In the genomic region with DNA sequence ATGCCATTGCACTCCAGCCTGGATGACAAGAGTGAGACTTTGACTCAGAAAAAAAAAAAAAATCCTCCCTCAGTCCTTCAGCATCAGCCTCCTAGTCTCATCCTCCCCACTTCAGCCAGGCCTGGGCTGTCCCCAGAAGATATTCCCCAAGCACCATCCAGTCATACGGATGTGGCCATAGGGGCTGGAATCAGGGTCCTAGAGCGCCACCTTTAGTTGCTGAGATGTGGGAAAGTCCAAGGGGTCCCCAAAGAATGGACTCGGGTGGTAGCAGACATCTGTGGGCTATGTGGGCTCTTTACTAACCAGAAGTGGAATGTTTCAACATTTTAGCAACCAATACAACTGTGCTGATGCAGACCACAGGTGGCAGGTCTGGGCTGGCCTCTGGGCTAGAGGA, we compare ENCODE assay signal across 16 cellular contexts. TPM values are rescaled to one million over a fixed set of nuclear protein-coding genes. Genes with fewer than 3 reads are reported as not detected.
A peak's percentile ranks its signal among the peaks of the same experiment; 100 is the strongest.
DNase-seq lines count a peak whose midpoint lies in the region; ATAC-seq and TF ChIP-seq lines count a peak whose summit lies in the region.
"Had no signal": no experiment of that assay in that cellular context is flagged by ENCODE, and none has a peak within 500 bp of the region (broad histone marks: within the 10 kb centered on the region; RNA-seq: fewer than 3 reads in every experiment).

No MANE protein-coding gene starts in this region.

- H4K20me1 ChIP-seq in H9 (ENCODE audit: control insufficient read depth, insufficient read depth, insufficient read length) = no peaks in the 10 kb centered on the region

- no peak overlapping the region for H3K4me3 Mint-ChIP-seq in CD14-positive monocyte
- no peak overlapping the region for H3K4me3 Mint-ChIP-seq in H9
- H3K4me3 Mint-ChIP-seq: activated naive CD8-positive, alpha-beta T cell treated with anti-CD3 and anti-CD28 coated beads, Interleukin-2, amount 50 U/mL, for 24 hours had no signal

- no peak for TF ChIP-seq POLR2A in body of pancreas (IDR thresholded peaks at IDR 0.05)

- H3K36me3 Mint-ChIP-seq in CD14-positive monocyte = peaks cover 17 to 20% of the 10 kb centered on the region in 2 donors
- H3K36me3 Mint-ChIP-seq in H9 (ENCODE audit: insufficient read depth in 1 of 3, low read depth in 3 of 3) = no peaks in the 10 kb centered on the region

- no peak for DNase-seq in CD14-positive monocyte (ENCODE audit: low spot score)
- peak; percentile 53 for DNase-seq in H9
- DNase-seq in RWPE2 (ENCODE audit: low spot score) = no peak
- peak; percentile 54 for DNase-seq in iPS-NIHi7 (ENCODE audit: extremely low spot score)
- no peak for DNase-seq in dedifferentiated amniotic fluid mesenchymal stem cell (ENCODE audit: extremely low spot score)
- DNase-seq in putamen (ENCODE audit: low spot score) = no peak
- DNase-seq in body of pancreas = no peak
- no peak for DNase-seq in hypothalamus (lab: John Stamatoyannopoulos, UW)
- DNase-seq: activated CD8-positive, alpha-beta memory T cell treated with anti-CD3 and anti-CD28 coated beads for 24 hours; effector CD4-positive, alpha-beta T cell; esophagus squamous epithelium; NCI-H1694; NK-92 treated with Interleukin-12 subunit alpha and Interleukin-12 subunit beta, amount 100 ng/mL, for 24 hours had no signal

- H2BK12ac ChIP-seq in H9 (ENCODE audit: insufficient read length, low read depth, low read length) = no peak overlapping the region

- H3K9me3 ChIP-seq in H9 (ENCODE audit: control insufficient read depth, low read depth, low read length) = no peaks in the 10 kb centered on the region
- H3K9me3 ChIP-seq in RWPE2 (ENCODE audit: severe bottlenecking) = no peaks in the 10 kb centered on the region
- H3K9me3 ChIP-seq in body of pancreas = no peaks in the 10 kb centered on the region
- H3K9me3 ChIP-seq: esophagus squamous epithelium had no signal

- H3K27me3 Mint-ChIP-seq in CD14-positive monocyte (ENCODE audit: low read depth in 3 of 3) (peaks cover 0 to 5% (median 0%) of the 10 kb centered on the region in 3 donors), H9 (ENCODE audit: low read depth) (peaks cover 6% of the 10 kb centered on the region)
- H3K27me3 Mint-ChIP-seq: activated naive CD8-positive, alpha-beta T cell treated with anti-CD3 and anti-CD28 coated beads, Interleukin-2, amount 50 U/mL, for 24 hours had no signal

- no peak overlapping the region for H2BK15ac ChIP-seq in H9 (ENCODE audit: low read depth, low read length)

- no peak overlapping the region for H2BK5ac ChIP-seq in H9 (ENCODE audit: insufficient read length, low read length)

- H3K36me3 ChIP-seq in RWPE2 (ENCODE audit: low read depth) (no peaks in the 10 kb centered on the region), body of pancreas (replicated peaks in 1 of 2; ENCODE audit: insufficient read depth in 1 of 2, low read depth in 2 of 2) (no peaks in the 10 kb centered on the region)
- H3K36me3 ChIP-seq: esophagus squamous epithelium had no signal

- no peak overlapping the region for H2AK5ac ChIP-seq in H9 (ENCODE audit: insufficient read length, low read length)

- intact Hi-C loops in CD14-positive monocyte (cut with micrococcal nuclease) = loop anchor here in 1 of 2 donors (2.0 kb wide), 1 partner anchor 14 kb away; no protein-coding TSS in a partner anchor
- intact Hi-C loops in body of pancreas (cut with DNase I) = no loop called here

- no peak overlapping the region for H3K4me3 ChIP-seq in RWPE2 (ENCODE audit: severe bottlenecking)
- H3K4me3 ChIP-seq in body of pancreas = no peak overlapping the region
- H3K4me3 ChIP-seq: esophagus squamous epithelium had no signal

- H3K4me1 ChIP-seq in H9 (ENCODE audit: insufficient read depth, low read length) = peaks cover 2% of the 10 kb centered on the region; the same call in 1 of the 2 replicates
- H3K4me1 ChIP-seq in RWPE2 (ENCODE audit: insufficient read depth, poor library complexity, severe bottlenecking) = no peaks in the 10 kb centered on the region
- peaks cover 21% of the 10 kb centered on the region for H3K4me1 ChIP-seq in body of pancreas

- no peak overlapping the region for H3T11ph ChIP-seq in H9 (ENCODE audit: low read length)

- H3K14ac ChIP-seq in H9 (ENCODE audit: insufficient read depth, low read length) = no peak overlapping the region

- no peak overlapping the region for H3K9ac ChIP-seq in H9 (ENCODE audit: extremely low read depth, insufficient read length, low read length)

- H3K79me1 ChIP-seq in H9 (ENCODE audit: insufficient read depth, low read depth, low read length, poor library complexity, severe bottlenecking) = no peaks in the 10 kb centered on the region

- H4K5ac ChIP-seq in H9 (ENCODE audit: insufficient read length, low read depth, low read length) = no peak overlapping the region

- TF ChIP-seq CTCF in CD14-positive monocyte (IDR thresholded peaks at IDR 0.05) (no peak), H9 (conservative IDR thresholded peaks at IDR 0.05) (peak; percentile 60), RWPE2 (IDR thresholded peaks at IDR 0.05; ENCODE audit: poor library complexity, severe bottlenecking) (no peak), body of pancreas (IDR thresholded peaks at IDR 0.05) (no peak)

- H3K27ac Mint-ChIP-seq in CD14-positive monocyte (peak overlapping the region; percentile 55 to 98 (median 90)), H9 (no peak overlapping the region)
- H3K27ac Mint-ChIP-seq: activated naive CD8-positive, alpha-beta T cell treated with anti-CD3 and anti-CD28 coated beads, Interleukin-2, amount 50 U/mL, for 24 hours had no signal

- H2AFZ ChIP-seq in H9 (ENCODE audit: low read length) = no peak overlapping the region

- H3K9me3 Mint-ChIP-seq in CD14-positive monocyte (peaks cover 0 to 2% (median 0%) of the 10 kb centered on the region in 7 donors), H9 (no peaks in the 10 kb centered on the region)
- H3K9me3 Mint-ChIP-seq: activated naive CD8-positive, alpha-beta T cell treated with anti-CD3 and anti-CD28 coated beads, Interleukin-2, amount 50 U/mL, for 24 hours had no signal

- H2BK120ac ChIP-seq in H9 (ENCODE audit: low read depth, low read length, poor library complexity, severe bottlenecking) = no peak overlapping the region

- H3K27ac ChIP-seq in H9 (ENCODE audit: insufficient read length, low read depth, low read length) = no peak overlapping the region
- no peak overlapping the region for H3K27ac ChIP-seq in RWPE2 (ENCODE audit: poor library complexity, severe bottlenecking)
- H3K27ac ChIP-seq in body of pancreas = no peak overlapping the region

- H3K27me3 ChIP-seq in H9 (ENCODE audit: insufficient read depth, low read length) (no peaks in the 10 kb centered on the region), RWPE2 (ENCODE audit: insufficient read depth, poor library complexity, severe bottlenecking) (no peaks in the 10 kb centered on the region), body of pancreas (no peaks in the 10 kb centered on the region)
- H3K27me3 ChIP-seq: esophagus squamous epithelium had no signal

- no peak overlapping the region for H3K4me2 ChIP-seq in H9 (ENCODE audit: insufficient read depth, insufficient read length, low read length)

- 0 out of 3 replicates have a peak, but pooled peaks have one; percentile 29 for ATAC-seq in RWPE2 (ENCODE audit: low read depth)
- ATAC-seq in body of pancreas = no peak
- ATAC-seq: activated naive CD8-positive, alpha-beta T cell treated with anti-CD3 and anti-CD28 coated beads, Interleukin-2, amount 50 U/mL, for 24 hours had no signal

- no peaks in the 10 kb centered on the region for H3K23me2 ChIP-seq in H9 (ENCODE audit: insufficient read length, low read depth, low read length, poor library complexity, severe bottlenecking)

- no CpG with 5 or more reads among the region's 3 CpGs for WGBS in H9 (ENCODE audit: extremely low coverage, insufficient read length, low lambda C conversion rate)
- WGBS in body of pancreas, 2 donors = 51 to 56% methylated on average over 3 of the region's 3 CpGs

- no peaks in the 10 kb centered on the region for H3K79me2 ChIP-seq in H9 (ENCODE audit: insufficient read depth, low read length)

- no peak overlapping the region for H3K18ac ChIP-seq in H9 (ENCODE audit: insufficient read length, low read depth, low read length)

- no peak overlapping the region for H4K8ac ChIP-seq in H9 (replicated peaks; ENCODE audit: insufficient read length, low read depth, low read length)

- H3K4ac ChIP-seq in H9 (ENCODE audit: low read depth, low read length) = no peak overlapping the region

- H3K4me1 Mint-ChIP-seq in CD14-positive monocyte (peaks cover 74% of the 10 kb centered on the region), H9 (peaks cover 4 to 21% of the 10 kb centered on the region in 2 experiments)

- H4K91ac ChIP-seq in H9 (ENCODE audit: insufficient read length, low read depth, low read length) = no peak overlapping the region

- no peak overlapping the region for H2BK20ac ChIP-seq in H9 (ENCODE audit: low read depth, low read length, poor library complexity, severe bottlenecking)

- H3K23ac ChIP-seq in H9 (ENCODE audit: insufficient read length, low read depth, low read length) = no peak overlapping the region

- no peak overlapping the region for H3K56ac ChIP-seq in H9 (ENCODE audit: insufficient read length, low read depth, low read length)

RNA-seq across cellular contexts. Expression of a gene that starts 3.1 kb away (rescaled TPM):
- 1,000 to 10,000 TPM; 5,182 to 6,141 TPM for polyA plus RNA-seq in CD14-positive monocyte
- not detected in 2 replicates for total RNA-seq in H9 (2021)
- total RNA-seq in body of pancreas = 10 to 100 TPM; 19.2 to 38.6 TPM
- total RNA-seq: HT1080, M059J had no signal

RNA-seq across cellular contexts. Expression of a gene that starts 8.8 kb away (rescaled TPM):
- polyA plus RNA-seq in CD14-positive monocyte = 100 to 1,000 TPM; 594 to 829 TPM
- 0.68 and 1.8 TPM in 2 replicates for total RNA-seq in H9 (2021)
- total RNA-seq in body of pancreas = 1 to 10 TPM in 1 of 2 donors, not detected in 1; 5.2 TPM
- total RNA-seq: HT1080, M059J had no signal

RNA-seq across cellular contexts. Expression of a gene that starts 10.8 kb away (rescaled TPM):
- 1 to 10 TPM; 6.4 to 9.3 TPM for polyA plus RNA-seq in CD14-positive monocyte
- total RNA-seq in H9 (2021) (18.4 and 18.8 TPM in 2 replicates), body of pancreas (1 to 10 TPM; 6.3 to 6.5 TPM)

RNA-seq across cellular contexts. Expression of a gene that starts 25.0 kb away (rescaled TPM):
- not detected for polyA plus RNA-seq in CD14-positive monocyte
- total RNA-seq in H9 (2021) = 18.4 and 20.5 TPM in 2 replicates
- 10 to 100 TPM; 13.2 to 14.5 TPM for total RNA-seq in body of pancreas

RNA-seq across cellular contexts. Expression of a gene that starts 42.8 kb away (rescaled TPM):
- not detected for polyA plus RNA-seq in CD14-positive monocyte
- total RNA-seq in H9 (2021) (29.9 and 36.9 TPM in 2 replicates), body of pancreas (10 to 100 TPM; 40.9 to 47.0 TPM)

Comparison
In these comparisons a context has a peak if more than half of its experiments do, and no peak if none do; other contexts are left out.
1. DNase-seq: peak in H9 (single experiment) and iPS-NIHi7 (single experiment); none in CD14-positive monocyte (single experiment), RWPE2 (single experiment), dedifferentiated amniotic fluid mesenchymal stem cell (single experiment), putamen (single experiment), body of pancreas (0 of 4) and hypothalamus (0 of 51).
2. H3K27ac Mint-ChIP-seq: peak in CD14-positive monocyte (7 of 7); none in H9 (0 of 3).
3. RNA of a gene that starts 3.1 kb away (total RNA-seq): 19.2 to 38.6 TPM in body of pancreas; not detected in H9; every median in the first group is over 10 times any median in the second.